Comparison of ENCODE assay signal across 1 cellular context in genomic region chr5:44974813-44975212, GRCh38.
TF ChIP-seq lines count a peak whose summit lies in the region.

No MANE protein-coding gene starts in this region.

TF ChIP-seq in SK-N-SH treated with all-trans-retinoic acid at 6 μM for 48 hours, 23 proteins besides CTCF, POLR2A, EP300 and RAD21 (continued from another document):
- TF ChIP-seq POU6F1 (CRISPR knock-in tag; IDR thresholded peaks at IDR 0.05; ENCODE audit: borderline replicate concordance, low read depth) (no peak), BACH2 (CRISPR knock-in tag; IDR thresholded peaks at IDR 0.05; ENCODE audit: borderline replicate concordance) (no peak), ZFP3 (CRISPR knock-in tag; IDR thresholded peaks at IDR 0.05) (no peak), ZNF8 (CRISPR knock-in tag; IDR thresholded peaks at IDR 0.05) (no peak), ZC3H10 (CRISPR knock-in tag; IDR thresholded peaks at IDR 0.05) (no peak), ZNF70 (CRISPR knock-in tag; IDR thresholded peaks at IDR 0.05) (no peak)
